6 cellular contexts compared by ENCODE assay signal in the genomic region with DNA sequence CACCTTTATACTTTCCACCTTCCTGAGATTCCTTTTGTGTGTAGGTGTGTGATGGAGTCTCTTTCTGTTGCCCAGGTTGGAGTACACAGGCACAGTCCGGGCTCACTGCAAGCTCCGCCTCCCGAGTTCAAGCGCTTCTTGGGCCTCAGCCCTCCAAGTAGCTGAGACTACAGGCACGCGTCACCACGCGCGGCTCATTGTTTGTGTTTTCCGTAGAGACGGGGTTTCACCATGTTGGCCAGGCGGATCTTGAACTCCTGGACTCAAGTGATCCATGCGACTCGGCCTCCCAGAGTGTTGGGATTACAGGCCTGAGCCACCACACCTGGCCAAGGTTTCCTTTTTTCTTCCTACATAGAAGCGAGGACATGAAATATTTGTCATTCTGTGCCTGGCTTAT. TPM values are rescaled to one million over a fixed set of nuclear protein-coding genes. Genes with fewer than 3 reads are reported as not detected.
"Had no signal": no experiment of that assay in that cellular context is flagged by ENCODE, and none has a peak within 500 bp of the region (broad histone marks: within the 10 kb centered on the region; RNA-seq: fewer than 3 reads in every experiment).

No MANE protein-coding gene starts in this region.

RNA-seq across cellular contexts. Expression of a gene that starts 44.0 kb away (rescaled TPM):
- total RNA-seq: HT-29, HT1080, IMR-90 had no signal
- polyA plus RNA-seq: IgD-negative memory B cell, IMR-90 had no signal

RNA-seq across cellular contexts. Expression of a gene that starts 47.2 kb away (rescaled TPM):
- total RNA-seq: HepG2, HT-29, HT1080, IMR-90, K562 had no signal
- polyA plus RNA-seq: HepG2, IgD-negative memory B cell, IMR-90, K562 had no signal
